14 cellular contexts compared by ENCODE assay signal in genomic region chr17:19275457-19276082, GRCh38.
"Had no signal": no experiment of that assay in that cellular context is flagged by ENCODE, and none has a peak within 500 bp of the region (broad histone marks: within the 10 kb centered on the region; RNA-seq: fewer than 3 reads in every experiment).

No MANE protein-coding gene starts in this region.

- H3K4me3 ChIP-seq: adrenal gland, body of pancreas had no signal

- H3K36me3 ChIP-seq: adrenal gland, WERI-Rb-1 had no signal

- ATAC-seq: body of pancreas; effector memory CD8-positive, alpha-beta T cell; T-cell had no signal

- H3K27ac ChIP-seq: adrenal gland, body of pancreas, epithelial cell of prostate, WERI-Rb-1 had no signal

- H3K27me3 ChIP-seq: adrenal gland, body of pancreas had no signal

- DNase-seq: activated CD4-positive, alpha-beta T cell treated with anti-CD3 and anti-CD28 coated beads for 4 hours; activated CD8-positive, alpha-beta memory T cell treated with anti-CD3 and anti-CD28 coated beads for 24 hours; activated naive CD4-positive, alpha-beta T cell treated with anti-CD3 and anti-CD28 coated beads, Interleukin-2, amount 50 U/mL, for 16 hours; body of pancreas; central memory CD4-positive, alpha-beta T cell; effector memory CD8-positive, alpha-beta T cell; mammary epithelial cell; stimulated activated CD4-positive, alpha-beta T cell treated with anti-CD3 and anti-CD28 coated beads, Interleukin-4, amount 100 ng/mL, for 1 hour; stimulated activated CD8-positive, alpha-beta memory T cell treated with anti-CD3 and anti-CD28 coated beads, Interleukin-4, amount 100 ng/mL, for 48 hours; T-cell; T1000; WERI-Rb-1 had no signal

- H3K9me3 ChIP-seq: adrenal gland, body of pancreas had no signal
